ENCODE assay signal across 8 cellular contexts in the genomic region with DNA sequence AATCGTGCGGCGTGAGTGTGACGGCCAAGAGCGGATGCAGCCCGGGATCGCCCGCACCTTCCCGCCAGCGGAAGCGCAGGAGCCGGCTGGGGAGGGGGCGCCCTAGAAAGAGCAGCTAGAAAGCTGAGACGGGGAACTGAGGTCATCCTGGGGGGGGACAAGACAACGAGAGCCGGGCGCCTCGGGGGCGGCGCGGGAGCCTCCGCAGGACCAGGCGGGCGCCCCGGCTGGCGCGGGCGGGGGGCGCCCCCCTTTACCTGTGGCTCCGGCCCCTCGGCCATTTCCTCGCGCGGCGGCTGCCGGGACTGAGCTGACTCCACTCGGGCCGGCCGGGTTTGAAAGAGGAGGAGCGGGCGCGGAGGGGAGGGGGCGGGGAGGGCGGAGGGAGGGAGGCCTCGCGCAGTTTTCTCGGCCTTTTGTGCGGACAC. TPM values are rescaled to one million over a fixed set of nuclear protein-coding genes. Genes with fewer than 3 reads are reported as not detected.
A peak's percentile ranks its signal among the peaks of the same experiment; 100 is the strongest.
DNase-seq lines count a peak whose midpoint lies in the region; ATAC-seq and TF ChIP-seq lines count a peak whose summit lies in the region.
"Not testable (repeated sequence)": the region's sequence is repeated elsewhere in the genome, so short reads cannot be mapped to it uniquely, and the experiment has no call there.

No MANE protein-coding gene starts in this region.

- H3K27ac Mint-ChIP-seq in CD4-positive, alpha-beta memory T cell, result peak overlapping the region in 6 of 7 donors; percentile 42 to 88 (median 78)

- H3K27ac ChIP-seq in CD4-positive, alpha-beta memory T cell (ENCODE audit: low read depth, low read length), result peak overlapping the region; percentile 46
- peak overlapping the region; percentile 93 to 97 (median 94) for H3K27ac ChIP-seq in esophagus muscularis mucosa (replicated peaks in 1 of 4)

- not testable (repeated sequence) for H3K27me3 ChIP-seq in CD4-positive, alpha-beta memory T cell (ENCODE audit: insufficient read depth, low read length)
- peaks cover 0 to 12% (median 0%) of the 10 kb centered on the region in 4 donors for H3K27me3 ChIP-seq in esophagus muscularis mucosa

- not testable (repeated sequence) for H3K36me3 ChIP-seq in CD4-positive, alpha-beta memory T cell (ENCODE audit: insufficient read depth, low read length); esophagus muscularis mucosa

- H3K4me1 Mint-ChIP-seq in CD4-positive, alpha-beta memory T cell, result peaks cover 21 to 46% (median 28%) of the 10 kb centered on the region in 4 donors

- H3K9me3 ChIP-seq in CD4-positive, alpha-beta memory T cell (ENCODE audit: control insufficient read depth in 1 of 2, low read length in 2 of 2); esophagus muscularis mucosa: not testable (repeated sequence)

- peak in 4 of 5 donors; percentile 37 to 69 (median 46) for DNase-seq in CD4-positive, alpha-beta memory T cell
- peak; percentile 48 for DNase-seq in HPDE6-E6E7 (ENCODE audit: extremely low spot score)
- peak; percentile 40 for DNase-seq in RKO (ENCODE audit: low spot score)
- DNase-seq in activated effector memory CD4-positive, alpha-beta T cell treated with anti-CD3 and anti-CD28 coated beads, Interleukin-2, amount 50 U/mL, for 16 hours, result peak; percentile 78
- not testable (repeated sequence) for DNase-seq in esophagus muscularis mucosa (ENCODE audit: extremely low spot score)
- DNase-seq in lung microvascular endothelial cell (ENCODE audit: low read depth in 2 of 2), result peak; percentile 43 to 67
- DNase-seq in stimulated activated CD4-positive, alpha-beta T cell treated with anti-CD3 and anti-CD28 coated beads, Interleukin-4, amount 100 ng/mL, for 1 hour, result peak; percentile 36

- not testable (repeated sequence) for H3K9me3 Mint-ChIP-seq in CD4-positive, alpha-beta memory T cell

- TF ChIP-seq POLR2A in esophagus muscularis mucosa (IDR thresholded peaks at IDR 0.05; ENCODE audit: low read depth), result not testable (repeated sequence)

- intact Hi-C loops in CD4-positive, alpha-beta memory T cell (cut with micrococcal nuclease), result loop anchor here (2.0 kb wide), 3 partner anchors 81 to 125 kb away; a partner anchor contains a TSS
- intact Hi-C loops in esophagus muscularis mucosa (cut with DNase I), result loop anchor here (10.0 kb wide), 1 partner anchor 107 kb away; a partner anchor contains a TSS

- not testable (repeated sequence) for H3K36me3 Mint-ChIP-seq in CD4-positive, alpha-beta memory T cell

- not testable (repeated sequence) for TF ChIP-seq CTCF in esophagus muscularis mucosa (IDR thresholded peaks at IDR 0.05)

- peak overlapping the region in 1 of 2 donors; percentile 47 for H3K4me3 ChIP-seq in CD4-positive, alpha-beta memory T cell (ENCODE audit: low read length in 2 of 2)
- peak overlapping the region; percentile 85 to 99 (median 92) for H3K4me3 ChIP-seq in esophagus muscularis mucosa

- H3K27me3 Mint-ChIP-seq in CD4-positive, alpha-beta memory T cell, result not testable (repeated sequence)

- POLR2A ChIA-PET in CD4-positive, alpha-beta memory T cell (lab: Charles Lee; ENCODE audit: partially characterized antibody), result interaction anchor here (1.0 to 1.4 kb wide), 3 partner anchors 108 to 308 kb away, joined by 3 to 7 read pairs (median 4); a partner anchor contains a TSS

- H3K4me3 Mint-ChIP-seq in CD4-positive, alpha-beta memory T cell, result peak overlapping the region; percentile 77 to 88 (median 82)

- CTCF ChIA-PET in CD4-positive, alpha-beta memory T cell (lab: Charles Lee; ENCODE audit: partially characterized antibody), result not testable (repeated sequence)

- WGBS in esophagus muscularis mucosa, result 0% methylated on average over 5 of the region's 48 CpGs

- ATAC-seq in GM21423 (IDR thresholded peaks at IDR 0.05; ENCODE audit: unreplicated experiment), result peak; percentile 29

- not testable (repeated sequence) for TF ChIP-seq EP300 in esophagus muscularis mucosa (IDR thresholded peaks at IDR 0.05)

- peaks cover 40% of the 10 kb centered on the region for H3K4me1 ChIP-seq in CD4-positive, alpha-beta memory T cell (ENCODE audit: insufficient read depth, low read length)
- peaks cover 27 to 40% (median 38%) of the 10 kb centered on the region in 4 donors for H3K4me1 ChIP-seq in esophagus muscularis mucosa

RNA-seq across cellular contexts. Expression of a gene that starts 56.8 kb away (rescaled TPM):
- total RNA-seq in CD4-positive, alpha-beta memory T cell, result not detected
- not detected for polyA plus RNA-seq in CD4-positive, alpha-beta memory T cell
- total RNA-seq in esophagus muscularis mucosa (not detected), lung microvascular endothelial cell (under 0.01 TPM in 1 of 2 replicates, not detected in the other)
